ENCODE assay signal across 1 cellular context in the genomic region with DNA sequence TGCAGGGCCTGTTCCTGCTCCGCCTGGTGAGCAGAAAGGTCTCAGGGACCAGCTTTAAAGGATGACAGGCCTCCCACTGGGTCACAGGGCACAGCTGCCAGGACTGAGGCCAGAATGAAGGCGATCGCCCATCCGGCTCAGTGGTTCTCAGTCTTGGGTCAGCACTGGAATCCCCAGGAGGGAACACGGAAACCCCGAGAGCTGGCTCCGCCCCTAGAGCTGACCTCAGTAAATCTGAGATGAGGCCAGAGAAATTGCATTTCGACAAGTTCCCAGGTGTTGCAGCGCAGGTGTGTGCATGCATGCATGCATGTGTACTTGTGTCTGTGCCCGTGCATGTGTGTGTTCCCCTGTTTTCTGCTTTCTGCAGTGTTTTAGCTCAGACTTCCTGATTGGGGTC.
TF ChIP-seq lines count a peak whose summit lies in the region.

No MANE protein-coding gene starts in this region.

TF ChIP-seq in WTC11, 78 proteins besides CTCF, POLR2A, EP300 and RAD21 (continued from another document):
- TF ChIP-seq, protein P1, sequence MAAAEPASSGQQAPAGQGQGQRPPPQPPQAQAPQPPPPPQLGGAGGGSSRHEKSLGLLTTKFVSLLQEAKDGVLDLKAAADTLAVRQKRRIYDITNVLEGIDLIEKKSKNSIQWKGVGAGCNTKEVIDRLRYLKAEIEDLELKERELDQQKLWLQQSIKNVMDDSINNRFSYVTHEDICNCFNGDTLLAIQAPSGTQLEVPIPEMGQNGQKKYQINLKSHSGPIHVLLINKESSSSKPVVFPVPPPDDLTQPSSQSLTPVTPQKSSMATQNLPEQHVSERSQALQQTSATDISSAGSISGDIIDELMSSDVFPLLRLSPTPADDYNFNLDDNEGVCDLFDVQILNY (CRISPR knock-in tag; IDR thresholded peaks at IDR 0.05) = no peak
